9 cellular contexts compared by ENCODE assay signal in the genomic region with DNA sequence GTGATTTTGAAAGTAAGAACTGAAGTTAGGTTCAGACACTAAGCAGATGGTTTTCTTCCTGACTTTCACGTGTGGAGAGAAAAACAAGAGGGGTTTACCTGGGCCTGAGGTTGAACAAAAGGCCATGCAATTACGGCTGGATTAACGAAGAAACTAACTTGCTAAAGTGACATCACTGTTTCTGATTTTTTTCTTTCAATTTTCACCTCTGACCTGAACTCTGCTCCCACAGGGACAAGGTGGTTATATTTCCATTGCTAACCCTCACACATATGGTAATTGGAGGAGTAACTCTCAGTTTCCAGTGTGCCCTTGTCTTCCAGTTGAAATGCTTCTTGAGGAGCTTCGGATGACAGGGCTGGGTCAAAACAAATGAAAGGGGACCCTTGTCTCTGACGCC. TPM values are rescaled to one million over a fixed set of nuclear protein-coding genes. Genes with fewer than 3 reads are reported as not detected.
DNase-seq lines count a peak whose midpoint lies in the region; ATAC-seq and TF ChIP-seq lines count a peak whose summit lies in the region.
"Had no signal": no experiment of that assay in that cellular context is flagged by ENCODE, and none has a peak within 500 bp of the region (broad histone marks: within the 10 kb centered on the region; RNA-seq: fewer than 3 reads in every experiment).

No MANE protein-coding gene starts in this region.

- H3K4me1 Mint-ChIP-seq in CD4-positive, alpha-beta T cell (ENCODE audit: low read depth) = peaks cover 75% of the 10 kb centered on the region

- intact Hi-C loops in CD4-positive, alpha-beta T cell (cut with DNase I, micrococcal nuclease) = no loop called here

- H3K9me3 Mint-ChIP-seq in CD4-positive, alpha-beta T cell = no peaks in the 10 kb centered on the region

- no peak overlapping the region for H2BK12ac ChIP-seq in trophoblast cell (ENCODE audit: low read length)

- TF ChIP-seq CTCF in CD4-positive, alpha-beta T cell (IDR thresholded peaks at IDR 0.05) = no peak
- TF ChIP-seq CTCF in MM.1S (IDR thresholded peaks at IDR 0.05; ENCODE audit: low read length) (no peak), coronary artery (IDR thresholded peaks at IDR 0.05) (no peak)

- H3K27me3 Mint-ChIP-seq in CD4-positive, alpha-beta T cell = no peaks in the 10 kb centered on the region

- H4K8ac ChIP-seq in trophoblast cell (ENCODE audit: low read depth, low read length) = no peak overlapping the region

- no peaks in the 10 kb centered on the region for H3K9me3 ChIP-seq in CD4-positive, alpha-beta T cell (ENCODE audit: control insufficient read depth, low read length)
- H3K9me3 ChIP-seq in MM.1S (replicated peaks; ENCODE audit: insufficient read depth, low read length) (no peaks in the 10 kb centered on the region), trophoblast cell (ENCODE audit: insufficient read depth, low read depth, low read length) (no peaks in the 10 kb centered on the region)

- no peak overlapping the region for H4K91ac ChIP-seq in trophoblast cell (ENCODE audit: low read depth, low read length)

- peak overlapping the region; percentile 40; the same call in 1 of the 2 replicates for H3K4me2 ChIP-seq in MM.1S (ENCODE audit: low read depth, low read length)
- no peak overlapping the region for H3K4me2 ChIP-seq in trophoblast cell (ENCODE audit: low read length)

- no peaks in the 10 kb centered on the region for H3K9me2 ChIP-seq in MM.1S (replicated peaks; ENCODE audit: insufficient read depth, low read length)

- WGBS in trophoblast cell (ENCODE audit: extremely low coverage, insufficient coverage, insufficient read length) = no CpG with 5 or more reads among the region's 5 CpGs

- H3K14ac ChIP-seq in trophoblast cell (ENCODE audit: low read length) = no peak overlapping the region

- no peaks in the 10 kb centered on the region for H3K79me1 ChIP-seq in trophoblast cell (ENCODE audit: low read length)

- no peak overlapping the region for H2AK5ac ChIP-seq in trophoblast cell (ENCODE audit: low read length)

- H3K36me3 ChIP-seq in MM.1S (replicated peaks; ENCODE audit: insufficient read depth, low read length) (no peaks in the 10 kb centered on the region), trophoblast cell (ENCODE audit: control insufficient read depth in 1 of 2, insufficient read depth in 2 of 2, low read length in 2 of 2) (peaks cover 0 to 2% of the 10 kb centered on the region in 2 experiments)

- peak overlapping the region; percentile 22 for H3K27ac ChIP-seq in CD4-positive, alpha-beta T cell (ENCODE audit: low read depth, low read length)
- H3K27ac ChIP-seq in MM.1S (ENCODE audit: low read length) = peak overlapping the region; percentile 33; the same call in 1 of the 2 replicates
- peak overlapping the region; percentile 80 to 83 for H3K27ac ChIP-seq in coronary artery
- peak overlapping the region; percentile 80 for H3K27ac ChIP-seq in trophoblast cell (ENCODE audit: low read depth, low read length)

- CTCF ChIA-PET in CD4-positive, alpha-beta T cell (lab: Charles Lee) = interaction anchor here (1.2 kb wide), 1 partner anchor 110 kb away, joined by 3 read pairs; no protein-coding TSS in a partner anchor

- H3K36me3 Mint-ChIP-seq in CD4-positive, alpha-beta T cell (ENCODE audit: low read depth) = peaks cover 73% of the 10 kb centered on the region

- H3K4me3 ChIP-seq in MM.1S (ENCODE audit: low read length) (no peak overlapping the region), coronary artery (no peak overlapping the region), trophoblast cell (ENCODE audit: low read depth, low read length) (no peak overlapping the region)

- no peak overlapping the region for H4K12ac ChIP-seq in trophoblast cell (ENCODE audit: low read depth, low read length)

- H3K9ac ChIP-seq in MM.1S (ENCODE audit: low read length) (no peak overlapping the region), trophoblast cell (ENCODE audit: low read length) (no peak overlapping the region)

- H2BK5ac ChIP-seq in trophoblast cell (ENCODE audit: low read depth, low read length, poor library complexity) = peak overlapping the region; percentile 33

- H3K18ac ChIP-seq in trophoblast cell (ENCODE audit: low read length) = peak overlapping the region; percentile 46

- H3K23ac ChIP-seq in trophoblast cell (ENCODE audit: low read length) = no peak overlapping the region

- H2BK120ac ChIP-seq in trophoblast cell (ENCODE audit: insufficient read depth, low read length, poor library complexity) = no peak overlapping the region

- H3K4ac ChIP-seq in trophoblast cell (ENCODE audit: low read depth, low read length) = no peak overlapping the region

- no peak for DNase-seq in CD4-positive, alpha-beta T cell
- peak; percentile 70 for DNase-seq in MM.1S
- DNase-seq in coronary artery (ENCODE audit: low spot score) = no peak
- DNase-seq in trophoblast cell = peak in 1 of 2 donors; percentile 34
- no peak for DNase-seq in NCI-H2227 treated with DMSO at 0.1 percent for 48 hours (lab: John Stamatoyannopoulos, UW)
- no peak for DNase-seq in stimulated activated naive CD4-positive, alpha-beta T cell treated with Interleukin-2 at 50 U/mL for 16 hours (lab: John Stamatoyannopoulos, UW)
- DNase-seq in erythroblast (lab: John Stamatoyannopoulos, UW) = no peak
- DNase-seq: hippocampal formation had no signal

- H3K27me3 ChIP-seq in CD4-positive, alpha-beta T cell (ENCODE audit: control insufficient read depth, insufficient read depth, low read length) = no peaks in the 10 kb centered on the region
- H3K27me3 ChIP-seq in MM.1S (replicated peaks; ENCODE audit: insufficient read depth, low read length) (no peaks in the 10 kb centered on the region), trophoblast cell (ENCODE audit: insufficient read depth, low read length) (no peaks in the 10 kb centered on the region)

- H4K20me1 ChIP-seq in MM.1S (ENCODE audit: insufficient read depth, low read length) = 0 out of 2 replicates have a peak, but pooled peaks cover 3% of the 10 kb centered on the region

- no peak for ATAC-seq in CD4-positive, alpha-beta T cell (ENCODE audit: poor library complexity)
- ATAC-seq in activated CD4-positive, CD25-positive, alpha-beta regulatory T cell treated with anti-CD3 and anti-CD28 coated beads, Interleukin-2, amount 50 U/mL, for 24 hours = no peak

- no peak overlapping the region for H2AFZ ChIP-seq in MM.1S (ENCODE audit: low read length)
- H2AFZ ChIP-seq in trophoblast cell (ENCODE audit: insufficient read depth, low read length, poor library complexity) = no peak overlapping the region

- H3F3A ChIP-seq in MM.1S (ENCODE audit: insufficient read depth, low read length) = peaks cover 10% of the 10 kb centered on the region

- H3K79me2 ChIP-seq in MM.1S (ENCODE audit: low read length) (peaks cover 95% of the 10 kb centered on the region), trophoblast cell (ENCODE audit: control insufficient read depth, insufficient read depth, low read length, poor library complexity) (no peaks in the 10 kb centered on the region)

- TF ChIP-seq POLR2A in erythroblast (IDR thresholded peaks at IDR 0.05; ENCODE audit: low read length) = no peak

- H3K27ac Mint-ChIP-seq in CD4-positive, alpha-beta T cell = peak overlapping the region; percentile 94

- peaks cover 37% of the 10 kb centered on the region for H3K4me1 ChIP-seq in MM.1S (ENCODE audit: low read length)
- H3K4me1 ChIP-seq in trophoblast cell (ENCODE audit: control insufficient read depth in 1 of 2, insufficient read depth in 2 of 2, low read length in 2 of 2) = peaks cover 6 to 10% of the 10 kb centered on the region in 2 experiments

- POLR2A ChIA-PET in CD4-positive, alpha-beta T cell (lab: Charles Lee) = interaction anchor here (0.6 to 2.1 kb wide), 2 partner anchors 31 to 388 kb away, joined by 3 to 5 read pairs; no protein-coding TSS in a partner anchor

- peak overlapping the region; percentile 73 for H3K4me3 Mint-ChIP-seq in CD4-positive, alpha-beta T cell

RNA-seq across cellular contexts. Expression of a gene that starts 38.0 kb away (rescaled TPM):
- total RNA-seq in CD4-positive, alpha-beta T cell = 100 to 1,000 TPM; 268 to 273 TPM
- polyA plus RNA-seq in trophoblast cell (2013) = 117 and 123 TPM in 2 replicates

Comparison
In these comparisons a context has a peak if more than half of its experiments do, and no peak if none do; other contexts are left out.
1. H3K27ac ChIP-seq: peak in every context shown above with its lines; median percentile 82 in coronary artery; 80 in trophoblast cell; 33 in MM.1S; 22 in CD4-positive, alpha-beta T cell.